ENCODE assay signal across 22 cellular contexts in the genomic region with DNA sequence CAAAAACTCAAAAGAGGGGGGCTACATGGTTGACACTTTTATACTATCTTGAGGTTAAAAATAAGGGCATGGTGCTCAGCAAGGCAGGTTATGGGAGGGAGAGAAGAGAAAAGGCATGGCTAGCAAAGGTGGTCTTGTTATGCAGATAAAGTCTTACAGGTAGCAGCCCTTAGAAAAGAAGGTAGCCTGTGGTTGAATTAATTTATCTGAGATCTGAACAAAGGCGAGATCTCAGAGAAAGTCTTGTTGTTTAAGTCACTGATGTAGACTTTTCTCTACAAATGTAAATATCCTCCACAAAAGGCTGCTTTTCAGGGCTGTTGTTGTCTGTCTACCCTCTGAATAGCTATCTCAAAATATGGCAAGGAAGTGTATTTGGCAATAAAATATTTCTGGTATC.
"Had no signal": no experiment of that assay in that cellular context is flagged by ENCODE, and none has a peak within 500 bp of the region (broad histone marks: within the 10 kb centered on the region; RNA-seq: fewer than 3 reads in every experiment).

No MANE protein-coding gene starts in this region.

- H3K36me3 ChIP-seq: esophagus squamous epithelium, gastroesophageal sphincter, left ventricle myocardium inferior, lower lobe of right lung, ovary, tibial nerve had no signal

- H3K27me3 Mint-ChIP-seq: dendritic cell treated with granulocyte-macrophage colony-stimulating factor and Interleukin-4, amounts not matched to agents 40 ng/mL and 50 ng/mL, for 4 days; memory B cell; stimulated activated memory B cell treated with anti-CD40 and anti-IgM and Interleukin-4, amounts not matched to agents 10 μg/mL and 1 μg/mL and 100 μg/mL, for 72 hours; stimulated activated naive CD8-positive, alpha-beta T cell treated with anti-CD3 and anti-CD28 coated beads, Interleukin-15, amount 100 ng/mL, for 72 hours had no signal

- H3K4me3 ChIP-seq: esophagus squamous epithelium, gastroesophageal sphincter, left ventricle myocardium inferior, lower lobe of right lung, ovary, smooth muscle cell, testis, tibial nerve had no signal

- H3K4me1 ChIP-seq: esophagus squamous epithelium, gastroesophageal sphincter, left ventricle myocardium inferior, lower lobe of right lung, testis, tibial nerve had no signal

- H3K4me3 Mint-ChIP-seq: dendritic cell treated with granulocyte-macrophage colony-stimulating factor and Interleukin-4, amounts not matched to agents 40 ng/mL and 50 ng/mL, for 4 days; immature natural killer cell; memory B cell; mesothelial cell of epicardium; natural killer cell; neural crest cell; stimulated activated memory B cell treated with anti-CD40 and anti-IgM and Interleukin-4, amounts not matched to agents 10 μg/mL and 1 μg/mL and 100 μg/mL, for 72 hours; stimulated activated naive CD8-positive, alpha-beta T cell treated with anti-CD3 and anti-CD28 coated beads, Interleukin-15, amount 100 ng/mL, for 72 hours had no signal

- ATAC-seq: gastroesophageal sphincter; lower lobe of right lung; natural killer cell; right cardiac atrium; stimulated activated memory B cell treated with anti-CD40 and anti-IgM and Interleukin-4, amounts not matched to agents 10 μg/mL and 1 μg/mL and 100 μg/mL, for 72 hours; stimulated activated naive CD8-positive, alpha-beta T cell treated with anti-CD3 and anti-CD28 coated beads, Interleukin-15, amount 100 ng/mL, for 72 hours had no signal

- H3K27ac Mint-ChIP-seq: dendritic cell treated with granulocyte-macrophage colony-stimulating factor and Interleukin-4, amounts not matched to agents 40 ng/mL and 50 ng/mL, for 4 days; immature natural killer cell; memory B cell; mesothelial cell of epicardium; natural killer cell; stimulated activated memory B cell treated with anti-CD40 and anti-IgM and Interleukin-4, amounts not matched to agents 10 μg/mL and 1 μg/mL and 100 μg/mL, for 72 hours; stimulated activated naive CD8-positive, alpha-beta T cell treated with anti-CD3 and anti-CD28 coated beads, Interleukin-15, amount 100 ng/mL, for 72 hours had no signal

- H3K36me3 Mint-ChIP-seq: immature natural killer cell; memory B cell; mesothelial cell of epicardium; natural killer cell; stimulated activated memory B cell treated with anti-CD40 and anti-IgM and Interleukin-4, amounts not matched to agents 10 μg/mL and 1 μg/mL and 100 μg/mL, for 72 hours had no signal

- DNase-seq: cerebellar nuclear complex; esophagus squamous epithelium; foreskin fibroblast; glutamatergic neuron; immature natural killer cell; left ventricle myocardium inferior; lower lobe of right lung; natural killer cell; nucleus accumbens; ovary; right cardiac atrium; stimulated activated CD4-positive, alpha-beta T cell treated with anti-CD3 and anti-CD28 coated beads, Interleukin-4, amount 100 ng/mL, for 24 hours; stimulated activated naive CD8-positive, alpha-beta T cell treated with anti-CD3 and anti-CD28 coated beads, Interleukin-15, amount 100 ng/mL, for 72 hours; testis had no signal

- H3K9me3 ChIP-seq: esophagus squamous epithelium, lower lobe of right lung, ovary, testis, tibial nerve had no signal

- H3K27ac ChIP-seq: esophagus squamous epithelium, gastroesophageal sphincter, left ventricle myocardium inferior, lower lobe of right lung, ovary, testis, tibial nerve had no signal

- H3K9me3 Mint-ChIP-seq: dendritic cell treated with granulocyte-macrophage colony-stimulating factor and Interleukin-4, amounts not matched to agents 40 ng/mL and 50 ng/mL, for 4 days; mesothelial cell of epicardium had no signal

- H3K4me1 Mint-ChIP-seq: immature natural killer cell; memory B cell; natural killer cell; stimulated activated memory B cell treated with anti-CD40 and anti-IgM and Interleukin-4, amounts not matched to agents 10 μg/mL and 1 μg/mL and 100 μg/mL, for 72 hours; stimulated activated naive CD8-positive, alpha-beta T cell treated with anti-CD3 and anti-CD28 coated beads, Interleukin-15, amount 100 ng/mL, for 72 hours had no signal

- H3K27me3 ChIP-seq: esophagus squamous epithelium, gastroesophageal sphincter, ovary, testis, tibial nerve had no signal
